14 cellular contexts compared by ENCODE assay signal in genomic region chr16:66020642-66021041, GRCh38.
A peak's percentile ranks its signal among the peaks of the same experiment; 100 is the strongest.
DNase-seq lines count a peak whose midpoint lies in the region; ATAC-seq and TF ChIP-seq lines count a peak whose summit lies in the region.
"Had no signal": no experiment of that assay in that cellular context is flagged by ENCODE, and none has a peak within 500 bp of the region (broad histone marks: within the 10 kb centered on the region; RNA-seq: fewer than 3 reads in every experiment).

No MANE protein-coding gene starts in this region.

- TF ChIP-seq CTCF in choroid plexus epithelial cell (conservative IDR thresholded peaks at IDR 0.05; ENCODE audit: low read depth, low read length), result no peak

- H2AK5ac ChIP-seq in trophoblast cell (ENCODE audit: low read length), result no peak overlapping the region

- H3K27me3 Mint-ChIP-seq in activated naive CD4-positive, alpha-beta T cell treated with anti-CD3 and anti-CD28 coated beads, Interleukin-2, amount 10 ng/mL, durations not matched to agents 7 days and 5 days, result no peaks in the 10 kb centered on the region

- no peak overlapping the region for H2BK120ac ChIP-seq in trophoblast cell (ENCODE audit: insufficient read depth, low read length, poor library complexity)

- ATAC-seq in GM19025 (IDR thresholded peaks at IDR 0.05; ENCODE audit: low read depth, unreplicated experiment), result peak; percentile 83
- peak; percentile 90 for ATAC-seq in HG03432 (IDR thresholded peaks at IDR 0.05; ENCODE audit: unreplicated experiment)
- ATAC-seq: gastroesophageal sphincter, pancreas had no signal

- no peak overlapping the region for H2BK12ac ChIP-seq in trophoblast cell (ENCODE audit: low read length)

- no peak overlapping the region for H3K18ac ChIP-seq in trophoblast cell (ENCODE audit: low read length)

- H3K36me3 Mint-ChIP-seq in activated naive CD4-positive, alpha-beta T cell treated with anti-CD3 and anti-CD28 coated beads, Interleukin-2, amount 10 ng/mL, durations not matched to agents 7 days and 5 days, result no peaks in the 10 kb centered on the region

- peaks cover 17% of the 10 kb centered on the region for H3K9me3 Mint-ChIP-seq in activated naive CD4-positive, alpha-beta T cell treated with anti-CD3 and anti-CD28 coated beads, Interleukin-2, amount 10 ng/mL, durations not matched to agents 7 days and 5 days

- no peak overlapping the region for H4K91ac ChIP-seq in trophoblast cell (ENCODE audit: low read depth, low read length)

- H3K4me2 ChIP-seq in trophoblast cell (ENCODE audit: low read length), result no peak overlapping the region

- H3K9me3 ChIP-seq in trophoblast cell (ENCODE audit: insufficient read depth, low read depth, low read length), result peaks cover 9% of the 10 kb centered on the region
- H3K9me3 ChIP-seq: pancreas had no signal

- no peaks in the 10 kb centered on the region for H3K36me3 ChIP-seq in trophoblast cell (ENCODE audit: control insufficient read depth in 1 of 2, insufficient read depth in 2 of 2, low read length in 2 of 2)
- H3K36me3 ChIP-seq: gastroesophageal sphincter, left ventricle myocardium inferior, pancreas had no signal

- H3K4me3 ChIP-seq in choroid plexus epithelial cell (ENCODE audit: low read depth, low read length), result no peak overlapping the region
- H3K4me3 ChIP-seq in trophoblast cell (ENCODE audit: low read depth, low read length), result no peak overlapping the region
- H3K4me3 ChIP-seq: gastroesophageal sphincter, left ventricle myocardium inferior, pancreas had no signal

- H3K79me1 ChIP-seq in trophoblast cell (ENCODE audit: low read length), result no peaks in the 10 kb centered on the region

- no peak overlapping the region for H3K14ac ChIP-seq in trophoblast cell (ENCODE audit: low read length)

- DNase-seq in ELR (ENCODE audit: low read depth) (peak; percentile 49), choroid plexus epithelial cell (ENCODE audit: low read depth) (peak; percentile 53), trophoblast cell (no peak)
- DNase-seq in activated naive CD4-positive, alpha-beta T cell treated with anti-CD3 and anti-CD28 coated beads, Interleukin-2, amount 10 ng/mL, durations not matched to agents 7 days and 5 days, result no peak
- DNase-seq in effector CD8-positive, alpha-beta T cell (lab: John Stamatoyannopoulos, UW), result no peak
- no peak for DNase-seq in stimulated activated CD4-positive, alpha-beta T cell treated with anti-CD3 and anti-CD28 coated beads, Interleukin-4, amount 100 ng/mL, for 24 hours
- DNase-seq: left ventricle myocardium inferior; NCI-H2107; pancreas; stimulated activated CD4-positive, alpha-beta T cell treated with anti-CD3 and anti-CD28 coated beads, Interleukin-4, amount 100 ng/mL, for 1 hour had no signal

- H3K4me3 Mint-ChIP-seq in activated naive CD4-positive, alpha-beta T cell treated with anti-CD3 and anti-CD28 coated beads, Interleukin-2, amount 10 ng/mL, durations not matched to agents 7 days and 5 days, result no peak overlapping the region

- no peak overlapping the region for H3K27ac Mint-ChIP-seq in activated naive CD4-positive, alpha-beta T cell treated with anti-CD3 and anti-CD28 coated beads, Interleukin-2, amount 10 ng/mL, durations not matched to agents 7 days and 5 days
- H3K27ac Mint-ChIP-seq: activated T-helper 2 cell treated with anti-CD3 and anti-CD28 coated beads, Interferon-gamma antibody, Interleukin-2, Interleukin-4, amounts not matched to agents 10 μg/mL and 5 μg/mL and 100 μg/mL, durations not matched to agents 14 hours and 24 hours and 36 hours had no signal

- no peak overlapping the region for H3K9ac ChIP-seq in trophoblast cell (ENCODE audit: low read length)

- CTCF ChIA-PET in activated naive CD4-positive, alpha-beta T cell treated with anti-CD3 and anti-CD28 coated beads, Interleukin-2, amount 10 ng/mL, durations not matched to agents 7 days and 5 days (lab: Charles Lee), result no interaction called here

- H3K4me1 Mint-ChIP-seq in activated naive CD4-positive, alpha-beta T cell treated with anti-CD3 and anti-CD28 coated beads, Interleukin-2, amount 10 ng/mL, durations not matched to agents 7 days and 5 days, result no peaks in the 10 kb centered on the region

- peaks cover 0 to 4% of the 10 kb centered on the region in 2 experiments for H3K4me1 ChIP-seq in trophoblast cell (ENCODE audit: control insufficient read depth in 1 of 2, insufficient read depth in 2 of 2, low read length in 2 of 2)
- H3K4me1 ChIP-seq: gastroesophageal sphincter, left ventricle myocardium inferior, pancreas had no signal

- H4K12ac ChIP-seq in trophoblast cell (ENCODE audit: low read depth, low read length), result no peak overlapping the region

- no peak overlapping the region for H2BK5ac ChIP-seq in trophoblast cell (ENCODE audit: low read depth, low read length, poor library complexity)

- no peak overlapping the region for H3K23ac ChIP-seq in trophoblast cell (ENCODE audit: low read length)

- no peak overlapping the region for H2AFZ ChIP-seq in trophoblast cell (ENCODE audit: insufficient read depth, low read length, poor library complexity)

- H3K27me3 ChIP-seq in trophoblast cell (ENCODE audit: insufficient read depth, low read length), result no peaks in the 10 kb centered on the region
- H3K27me3 ChIP-seq: gastroesophageal sphincter, pancreas had no signal

- no peak overlapping the region for H4K8ac ChIP-seq in trophoblast cell (ENCODE audit: low read depth, low read length)

- H3K27ac ChIP-seq in trophoblast cell (ENCODE audit: low read depth, low read length), result no peak overlapping the region
- H3K27ac ChIP-seq: gastroesophageal sphincter, left ventricle myocardium inferior, pancreas had no signal

- no peak overlapping the region for H3K4ac ChIP-seq in trophoblast cell (ENCODE audit: low read depth, low read length)

- no peaks in the 10 kb centered on the region for H3K79me2 ChIP-seq in trophoblast cell (ENCODE audit: control insufficient read depth, insufficient read depth, low read length, poor library complexity)

Comparison
In these comparisons a context has a peak if more than half of its experiments do, and no peak if none do; other contexts are left out.
1. DNase-seq: peak in ELR (single experiment) and choroid plexus epithelial cell (single experiment); none in trophoblast cell (0 of 2), activated naive CD4-positive, alpha-beta T cell treated with anti-CD3 and anti-CD28 coated beads, Interleukin-2, amount 10 ng/mL, durations not matched to agents 7 days and 5 days (single experiment), effector CD8-positive, alpha-beta T cell (single experiment) and stimulated activated CD4-positive, alpha-beta T cell treated with anti-CD3 and anti-CD28 coated beads, Interleukin-4, amount 100 ng/mL, for 24 hours (single experiment).